In genomic region chr11:65261591-65262380, GRCh38 we compare ENCODE assay signal across 8 cellular contexts. TPM values are rescaled to one million over a fixed set of nuclear protein-coding genes. Genes with fewer than 3 reads are reported as not detected.
DNase-seq lines count a peak whose midpoint lies in the region; ATAC-seq, FAIRE-seq and TF ChIP-seq lines count a peak whose summit lies in the region.

Gene POLA2, plus strand, starts transcription at chr11:65261962. Its CDS starts 331 bp downstream, at chr11:65262293.

- peak within 1 kb of the TSS; percentile 93 for H3K9ac ChIP-seq in adipocyte (ENCODE audit: low read length)

- peak within 1 kb of the TSS; percentile 89 for H3K4me3 ChIP-seq in adipocyte (ENCODE audit: low read length)

- no peak for TF ChIP-seq CTCF in type B pancreatic cell (conservative IDR thresholded peaks at IDR 0.05)

- peak; percentile 85 for ATAC-seq in HG02840 (IDR thresholded peaks at IDR 0.05; ENCODE audit: low FRiP score, unreplicated experiment)

- H3K4me3 Mint-ChIP-seq in type B pancreatic cell, result peak within 1 kb of the TSS; percentile 88

- H3K27me3 ChIP-seq in adipocyte (replicated peaks; ENCODE audit: control insufficient read depth, insufficient read depth, low read length), result no peaks in the 10 kb centered on the region

- H3K36me3 ChIP-seq in adipocyte (ENCODE audit: control insufficient read depth, insufficient read depth, low read length, severe bottlenecking), result no peaks in the 10 kb centered on the region

- peaks cover 17% of the 10 kb centered on the region for H3K4me1 Mint-ChIP-seq in type B pancreatic cell (ENCODE audit: unreplicated experiment)

- no peaks in the 10 kb centered on the region for H3K9me3 ChIP-seq in adipocyte (ENCODE audit: control insufficient read depth, low read length)

- H3K9me3 Mint-ChIP-seq in type B pancreatic cell, result no peaks in the 10 kb centered on the region

- intact Hi-C loops in cardiac septum (cut with DNase I), result no loop called here

- H3K4me1 ChIP-seq in adipocyte (ENCODE audit: control insufficient read depth, insufficient read depth, low read length), result peaks cover 15% of the 10 kb centered on the region

- H3K27ac Mint-ChIP-seq in type B pancreatic cell, result peak within 1 kb of the TSS; percentile 81

- no peaks in the 10 kb centered on the region for H3K27me3 Mint-ChIP-seq in type B pancreatic cell

- peak; percentile 99 for FAIRE-seq in GM12891 (lab: Jason Lieb, UNC)

- peak; percentile 95 for TF ChIP-seq POLR2A in GM12891 (IDR thresholded peaks at IDR 0.05; ENCODE audit: low read depth, low read length)

- no peaks in the 10 kb centered on the region for H3K36me3 Mint-ChIP-seq in type B pancreatic cell

- peak; percentile 96 for DNase-seq in GM12891 (ENCODE audit: insufficient read length, low spot score)
- DNase-seq in NCI-H1436 treated with DMSO at 0.1 percent for 48 hours (lab: John Stamatoyannopoulos, UW), result peak; percentile 80
- DNase-seq in T follicular helper cell (ENCODE audit: low read depth), result peak; percentile 93
- DNase-seq in adipocyte (ENCODE audit: low read depth), result peak; percentile 98
- DNase-seq in cardiac septum (ENCODE audit: low spot score), result peak; percentile 96
- DNase-seq in pons (ENCODE audit: low spot score), result peak; percentile 91
- peak; percentile 98 for DNase-seq in type B pancreatic cell (ENCODE audit: extremely low spot score, unreplicated experiment)

TF ChIP-seq in GM12891, 5 proteins besides CTCF, POLR2A, EP300 and RAD21:
- TF ChIP-seq TAF1 (IDR thresholded peaks at IDR 0.05; ENCODE audit: low read depth, low read length) (peak; percentile 84), PAX5 (IDR thresholded peaks at IDR 0.05; ENCODE audit: insufficient read depth, low read length, severe bottlenecking) (no peak), SPI1 (IDR thresholded peaks at IDR 0.05; ENCODE audit: low read depth, low read length) (no peak), POLR2AphosphoS5 (IDR thresholded peaks at IDR 0.05; ENCODE audit: low read depth, low read length) (peak; percentile 93), POU2F2 (IDR thresholded peaks at IDR 0.05; ENCODE audit: low read depth, low read length) (peak; percentile 59; the same call in 1 of the 2 replicates)

RNA-seq across cellular contexts. Expression of gene POLA2, which starts in this region (rescaled TPM):
- polyA plus RNA-seq in GM12891 (2012; ENCODE audit: low read depth, missing spikeins), result 31.6 TPM
- 3.5 TPM for total RNA-seq in cardiac septum
- 18.4 and 32.4 TPM in 2 replicates for total RNA-seq in type B pancreatic cell (ENCODE audit: low replicate concordance)

Comparison
In these comparisons a context has a peak if more than half of its experiments do, and no peak if none do; other contexts are left out.
1. Peak in every context shown above with its lines: DNase-seq, ATAC-seq and H3K4me3 ChIP-seq.